Comparison of ENCODE assay signal across 13 cellular contexts in genomic region chr20:42082611-42083010, GRCh38.
DNase-seq lines count a peak whose midpoint lies in the region; ATAC-seq and TF ChIP-seq lines count a peak whose summit lies in the region.
"Had no signal": no experiment of that assay in that cellular context is flagged by ENCODE, and none has a peak within 500 bp of the region (broad histone marks: within the 10 kb centered on the region; RNA-seq: fewer than 3 reads in every experiment).

No MANE protein-coding gene starts in this region.

- no peaks in the 10 kb centered on the region for H3K79me2 ChIP-seq in GM23248 (ENCODE audit: insufficient read depth)

- no peak overlapping the region for H3K4me2 ChIP-seq in GM23248 (ENCODE audit: unreplicated experiment)

- intact Hi-C loops in ovary (cut with DNase I) (no loop called here), esophagus muscularis mucosa (cut with DNase I) (no loop called here)

- H3K27ac ChIP-seq in GM23248 (no peak overlapping the region), ovary (no peak overlapping the region), coronary artery (no peak overlapping the region), esophagus muscularis mucosa (replicated peaks in 1 of 4) (no peak overlapping the region)

- H3K36me3 ChIP-seq in GM23248 (ENCODE audit: low read depth) (no peaks in the 10 kb centered on the region), ovary (no peaks in the 10 kb centered on the region), esophagus muscularis mucosa (no peaks in the 10 kb centered on the region)

- DNase-seq in GM23248: peak; percentile 13
- peak; percentile 31 for DNase-seq in NCI-H2171 (lab: John Stamatoyannopoulos, UW)
- DNase-seq in epithelial cell of esophagus (ENCODE audit: low read depth): peak; percentile 7
- peak in 3 of 5 donors; percentile 10 to 39 (median 26) for DNase-seq in ovary
- no peak for DNase-seq in coronary artery (ENCODE audit: low spot score)
- no peak for DNase-seq in esophagus muscularis mucosa (ENCODE audit: extremely low spot score)
- DNase-seq in stimulated activated CD4-positive, alpha-beta T cell treated with anti-CD3 and anti-CD28 coated beads, Interleukin-2, amount 100 ng/mL, for 48 hours: no peak
- DNase-seq: activated T-cell treated with anti-CD3 and anti-CD28 coated beads, Interleukin-2, amount 50 U/mL, for 48 hours; effector CD4-positive, alpha-beta T cell; H9; mesenchymal stem cell; stimulated activated naive CD4-positive, alpha-beta T cell had no signal

- H3K9me3 ChIP-seq in GM23248 (ENCODE audit: low read depth) (no peaks in the 10 kb centered on the region), ovary (no peaks in the 10 kb centered on the region), esophagus muscularis mucosa (no peaks in the 10 kb centered on the region)

- ATAC-seq in HG03460 (IDR thresholded peaks at IDR 0.05; ENCODE audit: unreplicated experiment): no peak

- TF ChIP-seq CTCF in epithelial cell of esophagus (IDR thresholded peaks at IDR 0.05; ENCODE audit: insufficient read depth, low read depth, low read length, missing control alignments) (no peak), ovary (IDR thresholded peaks at IDR 0.05) (no peak), coronary artery (IDR thresholded peaks at IDR 0.05) (no peak), esophagus muscularis mucosa (IDR thresholded peaks at IDR 0.05) (no peak)

- no peaks in the 10 kb centered on the region for H3F3A ChIP-seq in GM23248 (ENCODE audit: insufficient read depth)

- 0 to 3% methylated on average over 1 of the region's 1 CpG for WGBS in GM23248 (ENCODE audit: low coverage in 1 of 2, low lambda C conversion rate in 2 of 2, missing lambda C conversion rate in 2 of 2), 2 experiments
- WGBS in ovary, 3 donors: 0 to 7% (median 0%) methylated on average over 1 of the region's 1 CpG
- 0% methylated on average over 1 of the region's 1 CpG for WGBS in esophagus muscularis mucosa

- no peaks in the 10 kb centered on the region for H4K20me1 ChIP-seq in GM23248 (ENCODE audit: insufficient read depth)

- H3K4me1 ChIP-seq in GM23248 (ENCODE audit: insufficient read depth) (no peaks in the 10 kb centered on the region), ovary (ENCODE audit: insufficient read depth) (no peaks in the 10 kb centered on the region), esophagus muscularis mucosa (peaks cover 0 to 6% (median 4%) of the 10 kb centered on the region in 4 donors)

- in situ Hi-C loops in GM23248 (cut with MboI): no loop called here

- no peak overlapping the region for H2AFZ ChIP-seq in GM23248

- no peaks in the 10 kb centered on the region for H3K27me3 ChIP-seq in GM23248 (replicated peaks; ENCODE audit: insufficient read depth)
- no peaks in the 10 kb centered on the region for H3K27me3 ChIP-seq in ovary
- H3K27me3 ChIP-seq in esophagus muscularis mucosa: peaks cover 0 to 14% (median 0%) of the 10 kb centered on the region in 4 donors

- no peak for TF ChIP-seq EP300 in ovary (IDR thresholded peaks at IDR 0.05)
- TF ChIP-seq EP300 in esophagus muscularis mucosa (IDR thresholded peaks at IDR 0.05): no peak

- no peaks in the 10 kb centered on the region for H3K9me2 ChIP-seq in GM23248 (ENCODE audit: insufficient read depth)

- no peak for TF ChIP-seq POLR2A in ovary (IDR thresholded peaks at IDR 0.05)
- TF ChIP-seq POLR2A in esophagus muscularis mucosa (IDR thresholded peaks at IDR 0.05; ENCODE audit: low read depth): no peak

- no peak overlapping the region for H3K4me3 ChIP-seq in GM23248
- no peak overlapping the region for H3K4me3 ChIP-seq in epithelial cell of esophagus (ENCODE audit: low read length)
- H3K4me3 ChIP-seq in ovary: no peak overlapping the region
- H3K4me3 ChIP-seq in coronary artery: no peak overlapping the region
- H3K4me3 ChIP-seq in esophagus muscularis mucosa: no peak overlapping the region

- H3K9ac ChIP-seq in GM23248: no peak overlapping the region

Comparison
In these comparisons a context has a peak if more than half of its experiments do, and no peak if none do; other contexts are left out.
1. DNase-seq: peak in GM23248 (single experiment), NCI-H2171 (single experiment), epithelial cell of esophagus (single experiment) and ovary (3 of 5); none in coronary artery (single experiment), esophagus muscularis mucosa (single experiment) and stimulated activated CD4-positive, alpha-beta T cell treated with anti-CD3 and anti-CD28 coated beads, Interleukin-2, amount 100 ng/mL, for 48 hours (0 of 2).